In genomic region chr5:73644385-73644963, GRCh38 we compare ENCODE assay signal across 15 cellular contexts.
"Had no signal": no experiment of that assay in that cellular context is flagged by ENCODE, and none has a peak within 500 bp of the region (broad histone marks: within the 10 kb centered on the region; RNA-seq: fewer than 3 reads in every experiment).

No MANE protein-coding gene starts in this region.

- H3K4me1 ChIP-seq: uterus had no signal

- H3K4me3 Mint-ChIP-seq: central memory CD8-positive, alpha-beta T cell; immature natural killer cell; naive thymus-derived CD4-positive, alpha-beta T cell had no signal

- H3K27me3 ChIP-seq: body of pancreas, neutrophil, uterus had no signal

- H3K36me3 Mint-ChIP-seq: naive thymus-derived CD4-positive, alpha-beta T cell had no signal

- ATAC-seq: activated CD4-positive, CD25-positive, alpha-beta regulatory T cell treated with anti-CD3 and anti-CD28 coated beads, Interleukin-2, amount 50 U/mL, for 24 hours; body of pancreas; naive thymus-derived CD4-positive, alpha-beta T cell had no signal

- H3K4me3 ChIP-seq: body of pancreas, hepatocyte, lung, uterus had no signal

- H3K9me3 Mint-ChIP-seq: central memory CD8-positive, alpha-beta T cell had no signal

- H3K36me3 ChIP-seq: neutrophil, uterus had no signal

- DNase-seq: activated naive CD4-positive, alpha-beta T cell treated with anti-CD3 and anti-CD28 coated beads, Interleukin-2, amount 50 U/mL, for 16 hours; cortex of kidney; effector CD8-positive, alpha-beta T cell; immature natural killer cell; naive thymus-derived CD4-positive, alpha-beta T cell; posterior cingulate gyrus; stimulated activated CD4-positive, alpha-beta T cell treated with anti-CD3 and anti-CD28 coated beads, Interleukin-15, amount 100 ng/mL, for 24 hours; stimulated activated CD4-positive, alpha-beta T cell treated with anti-CD3 and anti-CD28 coated beads, Interleukin-4, amount 100 ng/mL, for 24 hours; uterus had no signal

- H3K4me1 Mint-ChIP-seq: central memory CD8-positive, alpha-beta T cell; immature natural killer cell; naive thymus-derived CD4-positive, alpha-beta T cell had no signal

- H3K27ac Mint-ChIP-seq: immature natural killer cell; naive thymus-derived CD4-positive, alpha-beta T cell had no signal

- H3K9me3 ChIP-seq: body of pancreas, neutrophil, uterus had no signal
